Comparison of ENCODE assay signal across 8 cellular contexts in the genomic region with DNA sequence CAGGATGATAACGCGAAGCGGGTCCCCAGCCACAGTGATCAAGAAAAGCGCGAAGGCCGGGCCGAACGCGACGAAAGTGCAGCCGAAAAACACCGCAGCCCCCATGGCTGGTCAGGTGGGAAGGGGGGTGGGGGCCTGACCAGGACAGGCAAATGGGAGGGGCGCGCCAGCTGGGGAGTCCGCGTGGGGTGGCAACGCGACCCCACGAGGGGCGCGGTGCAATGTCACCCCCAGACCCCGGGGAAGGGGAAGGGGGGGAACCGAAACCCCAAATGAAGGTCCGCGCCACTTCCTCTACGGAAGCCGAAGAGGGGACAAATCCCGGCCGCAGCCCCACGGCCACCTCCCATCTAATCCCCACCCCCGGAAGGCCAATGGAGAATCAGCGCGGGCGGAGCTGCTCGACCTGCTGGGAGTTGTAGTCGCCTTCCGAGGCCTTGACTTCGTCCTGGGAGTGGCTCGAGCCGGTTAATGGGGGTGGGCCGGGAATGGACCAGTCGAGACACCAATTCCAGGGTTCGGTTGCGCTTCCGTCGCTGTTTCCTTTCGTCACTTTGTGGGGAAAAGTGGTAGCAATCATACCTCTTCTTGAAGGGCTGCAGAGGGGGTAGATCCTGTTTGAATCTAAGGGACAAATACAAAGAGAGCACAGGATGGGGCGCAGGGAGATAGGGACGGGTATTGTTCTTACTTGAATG. TPM values are rescaled to one million over a fixed set of nuclear protein-coding genes. Genes with fewer than 3 reads are reported as not detected.
DNase-seq lines count a peak whose midpoint lies in the region; ATAC-seq and TF ChIP-seq lines count a peak whose summit lies in the region.

A gene (minus strand): TSS at position 311 of the 698 bp plus-strand sequence. CDS start 206 bp downstream, at position 105.

- TF ChIP-seq CTCF in C4-2B (conservative IDR thresholded peaks at IDR 0.05): no peak

- H3K27ac ChIP-seq in C4-2B: peak within 1 kb of the TSS; percentile 84

- DNase-seq in NCI-H748 treated with DMSO at 0.1 percent for 48 hours (lab: John Stamatoyannopoulos, UW): peak; percentile 93
- peak; percentile 89 for DNase-seq in activated CD4-positive, alpha-beta T cell treated with anti-CD3 and anti-CD28 coated beads, Interleukin-2, amount 50 U/mL, for 1 hour
- peak; percentile 95 for DNase-seq in dedifferentiated amniotic fluid mesenchymal stem cell (ENCODE audit: extremely low spot score)
- DNase-seq in left lobe of liver (ENCODE audit: low spot score): peak; percentile 97
- peak; percentile 94 for DNase-seq in stimulated activated CD4-positive, alpha-beta T cell treated with anti-CD3 and anti-CD28 coated beads, Interleukin-2, amount 100 ng/mL, for 24 hours

- ATAC-seq in GM19395 (IDR thresholded peaks at IDR 0.05; ENCODE audit: unreplicated experiment) (peak; percentile 90), HG03558 (IDR thresholded peaks at IDR 0.05; ENCODE audit: extremely low read depth, unreplicated experiment) (peak; percentile 69), left lobe of liver (peak; percentile 98)

RNA-seq across cellular contexts. Expression of the gene that starts here (rescaled TPM):
- total RNA-seq in left lobe of liver: 88.5 TPM

Comparison
In these comparisons a context has a peak if more than half of its experiments do, and no peak if none do; other contexts are left out.
1. Peak in every context shown above with its lines: DNase-seq, ATAC-seq and H3K27ac ChIP-seq.